1 cellular context compared by ENCODE assay signal in genomic region chr22:27627444-27627833, GRCh38.
TF ChIP-seq lines count a peak whose summit lies in the region.

No MANE protein-coding gene starts in this region.

TF ChIP-seq in HepG2, 621 proteins besides CTCF, POLR2A, EP300 and RAD21 (continued from another document and continues in another):
- TF ChIP-seq ZBTB38 (CRISPR knock-in tag; IDR thresholded peaks at IDR 0.05) = no peak
- TF ChIP-seq ISX (CRISPR knock-in tag; conservative IDR thresholded peaks at IDR 0.05) = no peak
- TF ChIP-seq JUND (CRISPR knock-in tag; IDR thresholded peaks at IDR 0.05) = no peak
- no peak for TF ChIP-seq ZNF142 (CRISPR knock-in tag; IDR thresholded peaks at IDR 0.05)
- TF ChIP-seq, protein P1, sequence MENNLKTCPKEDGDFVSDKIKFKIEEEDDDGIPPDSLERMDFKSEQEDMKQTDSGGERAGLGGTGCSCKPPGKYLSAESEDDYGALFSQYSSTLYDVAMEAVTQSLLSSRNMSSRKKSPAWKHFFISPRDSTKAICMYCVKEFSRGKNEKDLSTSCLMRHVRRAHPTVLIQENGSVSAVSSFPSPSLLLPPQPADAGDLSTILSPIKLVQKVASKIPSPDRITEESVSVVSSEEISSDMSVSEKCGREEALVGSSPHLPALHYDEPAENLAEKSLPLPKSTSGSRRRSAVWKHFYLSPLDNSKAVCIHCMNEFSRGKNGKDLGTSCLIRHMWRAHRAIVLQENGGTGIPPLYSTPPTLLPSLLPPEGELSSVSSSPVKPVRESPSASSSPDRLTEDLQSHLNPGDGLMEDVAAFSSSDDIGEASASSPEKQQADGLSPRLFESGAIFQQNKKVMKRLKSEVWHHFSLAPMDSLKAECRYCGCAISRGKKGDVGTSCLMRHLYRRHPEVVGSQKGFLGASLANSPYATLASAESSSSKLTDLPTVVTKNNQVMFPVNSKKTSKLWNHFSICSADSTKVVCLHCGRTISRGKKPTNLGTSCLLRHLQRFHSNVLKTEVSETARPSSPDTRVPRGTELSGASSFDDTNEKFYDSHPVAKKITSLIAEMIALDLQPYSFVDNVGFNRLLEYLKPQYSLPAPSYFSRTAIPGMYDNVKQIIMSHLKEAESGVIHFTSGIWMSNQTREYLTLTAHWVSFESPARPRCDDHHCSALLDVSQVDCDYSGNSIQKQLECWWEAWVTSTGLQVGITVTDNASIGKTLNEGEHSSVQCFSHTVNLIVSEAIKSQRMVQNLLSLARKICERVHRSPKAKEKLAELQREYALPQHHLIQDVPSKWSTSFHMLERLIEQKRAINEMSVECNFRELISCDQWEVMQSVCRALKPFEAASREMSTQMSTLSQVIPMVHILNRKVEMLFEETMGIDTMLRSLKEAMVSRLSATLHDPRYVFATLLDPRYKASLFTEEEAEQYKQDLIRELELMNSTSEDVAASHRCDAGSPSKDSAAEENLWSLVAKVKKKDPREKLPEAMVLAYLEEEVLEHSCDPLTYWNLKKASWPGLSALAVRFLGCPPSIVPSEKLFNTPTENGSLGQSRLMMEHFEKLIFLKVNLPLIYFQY (CRISPR knock-in tag; IDR thresholded peaks at IDR 0.05; ENCODE audit: borderline replicate concordance) = no peak
- no peak for TF ChIP-seq CBX5 (CRISPR knock-in tag; IDR thresholded peaks at IDR 0.05; ENCODE audit: borderline replicate concordance)
- no peak for TF ChIP-seq SIN3A (IDR thresholded peaks at IDR 0.05; ENCODE audit: borderline replicate concordance, low read depth, low read length)
- TF ChIP-seq ZBTB8A (CRISPR knock-in tag; IDR thresholded peaks at IDR 0.05; ENCODE audit: borderline replicate concordance, low read depth) = no peak
- TF ChIP-seq CREB3 (CRISPR knock-in tag; IDR thresholded peaks at IDR 0.05) = no peak
- no peak for TF ChIP-seq CBX2 (IDR thresholded peaks at IDR 0.05; ENCODE audit: low read depth, low read length)
- TF ChIP-seq CBX2 (CRISPR knock-in tag; IDR thresholded peaks at IDR 0.05; ENCODE audit: low read depth) = no peak
- no peak for TF ChIP-seq ZNF724P (CRISPR knock-in tag; IDR thresholded peaks at IDR 0.05; ENCODE audit: borderline replicate concordance)
- TF ChIP-seq RORA (CRISPR knock-in tag; IDR thresholded peaks at IDR 0.05) = no peak
- peak; percentile 93; the same call in 1 of the 2 replicates for TF ChIP-seq ZNF644 (CRISPR knock-in tag; IDR thresholded peaks at IDR 0.05; ENCODE audit: low read depth)
- no peak for TF ChIP-seq MIER3 (CRISPR knock-in tag; IDR thresholded peaks at IDR 0.05; ENCODE audit: borderline replicate concordance)
- TF ChIP-seq ZNF746 (CRISPR knock-in tag; IDR thresholded peaks at IDR 0.05) = no peak
- TF ChIP-seq BCL6 (CRISPR knock-in tag; IDR thresholded peaks at IDR 0.05) = no peak
- TF ChIP-seq ZKSCAN8 (CRISPR knock-in tag; IDR thresholded peaks at IDR 0.05; ENCODE audit: borderline replicate concordance) = no peak
- TF ChIP-seq NPAS2 (CRISPR knock-in tag; IDR thresholded peaks at IDR 0.05; ENCODE audit: borderline replicate concordance) = no peak
- TF ChIP-seq MED1 (CRISPR knock-in tag; IDR thresholded peaks at IDR 0.05) = peak; percentile 31; the same call in 1 of the 2 replicates
- no peak for TF ChIP-seq MED13 (CRISPR knock-in tag; IDR thresholded peaks at IDR 0.05)
- TF ChIP-seq, protein P2, sequence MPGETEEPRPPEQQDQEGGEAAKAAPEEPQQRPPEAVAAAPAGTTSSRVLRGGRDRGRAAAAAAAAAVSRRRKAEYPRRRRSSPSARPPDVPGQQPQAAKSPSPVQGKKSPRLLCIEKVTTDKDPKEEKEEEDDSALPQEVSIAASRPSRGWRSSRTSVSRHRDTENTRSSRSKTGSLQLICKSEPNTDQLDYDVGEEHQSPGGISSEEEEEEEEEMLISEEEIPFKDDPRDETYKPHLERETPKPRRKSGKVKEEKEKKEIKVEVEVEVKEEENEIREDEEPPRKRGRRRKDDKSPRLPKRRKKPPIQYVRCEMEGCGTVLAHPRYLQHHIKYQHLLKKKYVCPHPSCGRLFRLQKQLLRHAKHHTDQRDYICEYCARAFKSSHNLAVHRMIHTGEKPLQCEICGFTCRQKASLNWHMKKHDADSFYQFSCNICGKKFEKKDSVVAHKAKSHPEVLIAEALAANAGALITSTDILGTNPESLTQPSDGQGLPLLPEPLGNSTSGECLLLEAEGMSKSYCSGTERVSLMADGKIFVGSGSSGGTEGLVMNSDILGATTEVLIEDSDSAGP (CRISPR knock-in tag; IDR thresholded peaks at IDR 0.05; ENCODE audit: borderline replicate concordance) = no peak
- no peak for TF ChIP-seq ZNF362 (CRISPR knock-in tag; IDR thresholded peaks at IDR 0.05; ENCODE audit: borderline replicate concordance)
- no peak for TF ChIP-seq MLLT10 (CRISPR knock-in tag; IDR thresholded peaks at IDR 0.05)
- no peak for TF ChIP-seq ZFAT (CRISPR knock-in tag; conservative IDR thresholded peaks at IDR 0.05)
- no peak for TF ChIP-seq ZNF44 (CRISPR knock-in tag; IDR thresholded peaks at IDR 0.05)
- no peak for TF ChIP-seq WIZ (CRISPR knock-in tag; IDR thresholded peaks at IDR 0.05)
- no peak for TF ChIP-seq MYC (CRISPR knock-in tag; IDR thresholded peaks at IDR 0.05; ENCODE audit: borderline replicate concordance)
- TF ChIP-seq DDIT3 (CRISPR knock-in tag; IDR thresholded peaks at IDR 0.05) = no peak
- no peak for TF ChIP-seq NCOA1 (CRISPR knock-in tag; IDR thresholded peaks at IDR 0.05)
- peak; percentile 48; the same call in 1 of the 2 replicates for TF ChIP-seq BHLHE40 (IDR thresholded peaks at IDR 0.05; ENCODE audit: low read length)
- TF ChIP-seq BORCS8-MEF2B (CRISPR knock-in tag; IDR thresholded peaks at IDR 0.05) = no peak
- TF ChIP-seq ZNF766 (CRISPR knock-in tag; IDR thresholded peaks at IDR 0.05; ENCODE audit: borderline replicate concordance) = no peak
- TF ChIP-seq ZKSCAN1 (IDR thresholded peaks at IDR 0.05; ENCODE audit: low read length) = no peak
- no peak for TF ChIP-seq TBX2 (CRISPR knock-in tag; IDR thresholded peaks at IDR 0.05; ENCODE audit: borderline replicate concordance)
- TF ChIP-seq ZNF790 (CRISPR knock-in tag; IDR thresholded peaks at IDR 0.05; ENCODE audit: borderline replicate concordance) = no peak
- TF ChIP-seq, protein P3, sequence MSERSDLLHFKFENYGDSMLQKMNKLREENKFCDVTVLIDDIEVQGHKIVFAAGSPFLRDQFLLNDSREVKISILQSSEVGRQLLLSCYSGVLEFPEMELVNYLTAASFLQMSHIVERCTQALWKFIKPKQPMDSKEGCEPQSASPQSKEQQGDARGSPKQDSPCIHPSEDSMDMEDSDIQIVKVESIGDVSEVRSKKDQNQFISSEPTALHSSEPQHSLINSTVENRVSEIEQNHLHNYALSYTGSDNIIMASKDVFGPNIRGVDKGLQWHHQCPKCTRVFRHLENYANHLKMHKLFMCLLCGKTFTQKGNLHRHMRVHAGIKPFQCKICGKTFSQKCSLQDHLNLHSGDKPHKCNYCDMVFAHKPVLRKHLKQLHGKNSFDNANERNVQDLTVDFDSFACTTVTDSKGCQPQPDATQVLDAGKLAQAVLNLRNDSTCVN (CRISPR knock-in tag; IDR thresholded peaks at IDR 0.05; ENCODE audit: borderline replicate concordance) = no peak
- peak; percentile 33; the same call in 1 of the 2 replicates for TF ChIP-seq HOXA3 (CRISPR knock-in tag; IDR thresholded peaks at IDR 0.05)
- TF ChIP-seq KLF9 (CRISPR knock-in tag; IDR thresholded peaks at IDR 0.05; ENCODE audit: low read depth) = no peak
- peak; percentile 50; the same call in 1 of the 2 replicates for TF ChIP-seq ZMYM4 (CRISPR knock-in tag; IDR thresholded peaks at IDR 0.05)
- peak; percentile 66; the same call in 1 of the 2 replicates for TF ChIP-seq ZNF12 (CRISPR knock-in tag; IDR thresholded peaks at IDR 0.05)
- no peak for TF ChIP-seq ZGPAT (CRISPR knock-in tag; IDR thresholded peaks at IDR 0.05)
- no peak for TF ChIP-seq PPARG (CRISPR knock-in tag; conservative IDR thresholded peaks at IDR 0.05)
- TF ChIP-seq KAT7 (CRISPR knock-in tag; IDR thresholded peaks at IDR 0.05; ENCODE audit: borderline replicate concordance) = no peak
- TF ChIP-seq ZNF333 (CRISPR knock-in tag; IDR thresholded peaks at IDR 0.05; ENCODE audit: borderline replicate concordance) = no peak
- TF ChIP-seq PRDM4 (CRISPR knock-in tag; IDR thresholded peaks at IDR 0.05; ENCODE audit: borderline replicate concordance) = no peak
- TF ChIP-seq CEBPB (IDR thresholded peaks at IDR 0.05; ENCODE audit: borderline replicate concordance, low read depth, low read length) = peak; percentile 83; the same call in 1 of the 2 replicates
- TF ChIP-seq TSC22D2 (CRISPR knock-in tag; IDR thresholded peaks at IDR 0.05; ENCODE audit: borderline replicate concordance) = no peak
- TF ChIP-seq KLF11 (CRISPR knock-in tag; IDR thresholded peaks at IDR 0.05) = no peak
